1 cellular context compared by ENCODE assay signal in the genomic region with DNA sequence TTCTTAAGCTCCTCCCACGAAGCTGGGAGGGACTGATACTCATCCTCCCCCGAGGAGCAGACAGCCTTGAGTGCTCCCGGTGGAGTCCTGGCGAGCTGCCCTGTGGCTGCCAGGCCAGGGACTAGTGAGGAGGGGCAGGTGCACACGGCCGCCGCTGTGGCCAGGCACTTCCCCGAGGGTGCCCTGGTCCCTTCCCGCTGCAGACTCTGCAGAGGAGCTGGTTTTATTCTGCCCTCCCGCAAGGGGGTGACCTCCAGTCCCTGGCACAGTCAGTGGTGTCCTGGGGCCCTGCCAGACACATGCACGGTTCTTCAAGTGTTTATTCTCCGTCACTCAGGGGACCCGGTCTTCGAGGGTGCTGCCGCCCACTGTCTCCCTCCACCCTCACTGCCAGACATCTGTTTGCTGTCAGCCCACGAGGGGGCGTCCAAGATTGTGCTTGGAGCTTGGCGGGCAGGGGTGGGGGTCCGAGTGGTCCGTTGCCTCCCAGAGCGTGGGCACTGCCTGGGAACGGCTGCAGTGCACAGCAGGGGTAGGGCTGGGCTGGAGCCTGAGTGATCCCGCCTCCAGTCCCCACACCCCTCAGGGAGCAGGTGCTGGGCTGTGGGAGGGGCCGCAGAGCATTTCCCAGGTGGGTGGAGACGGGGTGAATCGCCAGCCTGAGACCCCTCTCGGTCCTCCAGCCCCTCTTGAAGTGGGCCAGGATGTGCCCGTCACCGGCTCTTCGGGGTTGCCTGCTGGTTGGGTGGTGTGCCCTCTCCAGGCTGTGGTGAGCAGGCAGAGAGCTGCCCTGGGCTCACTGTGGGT.
TF ChIP-seq lines count a peak whose summit lies in the region.

No MANE protein-coding gene starts in this region.

TF ChIP-seq in GM23338, 12 proteins besides CTCF, POLR2A, EP300 and RAD21:
- TF ChIP-seq, protein P1, sequence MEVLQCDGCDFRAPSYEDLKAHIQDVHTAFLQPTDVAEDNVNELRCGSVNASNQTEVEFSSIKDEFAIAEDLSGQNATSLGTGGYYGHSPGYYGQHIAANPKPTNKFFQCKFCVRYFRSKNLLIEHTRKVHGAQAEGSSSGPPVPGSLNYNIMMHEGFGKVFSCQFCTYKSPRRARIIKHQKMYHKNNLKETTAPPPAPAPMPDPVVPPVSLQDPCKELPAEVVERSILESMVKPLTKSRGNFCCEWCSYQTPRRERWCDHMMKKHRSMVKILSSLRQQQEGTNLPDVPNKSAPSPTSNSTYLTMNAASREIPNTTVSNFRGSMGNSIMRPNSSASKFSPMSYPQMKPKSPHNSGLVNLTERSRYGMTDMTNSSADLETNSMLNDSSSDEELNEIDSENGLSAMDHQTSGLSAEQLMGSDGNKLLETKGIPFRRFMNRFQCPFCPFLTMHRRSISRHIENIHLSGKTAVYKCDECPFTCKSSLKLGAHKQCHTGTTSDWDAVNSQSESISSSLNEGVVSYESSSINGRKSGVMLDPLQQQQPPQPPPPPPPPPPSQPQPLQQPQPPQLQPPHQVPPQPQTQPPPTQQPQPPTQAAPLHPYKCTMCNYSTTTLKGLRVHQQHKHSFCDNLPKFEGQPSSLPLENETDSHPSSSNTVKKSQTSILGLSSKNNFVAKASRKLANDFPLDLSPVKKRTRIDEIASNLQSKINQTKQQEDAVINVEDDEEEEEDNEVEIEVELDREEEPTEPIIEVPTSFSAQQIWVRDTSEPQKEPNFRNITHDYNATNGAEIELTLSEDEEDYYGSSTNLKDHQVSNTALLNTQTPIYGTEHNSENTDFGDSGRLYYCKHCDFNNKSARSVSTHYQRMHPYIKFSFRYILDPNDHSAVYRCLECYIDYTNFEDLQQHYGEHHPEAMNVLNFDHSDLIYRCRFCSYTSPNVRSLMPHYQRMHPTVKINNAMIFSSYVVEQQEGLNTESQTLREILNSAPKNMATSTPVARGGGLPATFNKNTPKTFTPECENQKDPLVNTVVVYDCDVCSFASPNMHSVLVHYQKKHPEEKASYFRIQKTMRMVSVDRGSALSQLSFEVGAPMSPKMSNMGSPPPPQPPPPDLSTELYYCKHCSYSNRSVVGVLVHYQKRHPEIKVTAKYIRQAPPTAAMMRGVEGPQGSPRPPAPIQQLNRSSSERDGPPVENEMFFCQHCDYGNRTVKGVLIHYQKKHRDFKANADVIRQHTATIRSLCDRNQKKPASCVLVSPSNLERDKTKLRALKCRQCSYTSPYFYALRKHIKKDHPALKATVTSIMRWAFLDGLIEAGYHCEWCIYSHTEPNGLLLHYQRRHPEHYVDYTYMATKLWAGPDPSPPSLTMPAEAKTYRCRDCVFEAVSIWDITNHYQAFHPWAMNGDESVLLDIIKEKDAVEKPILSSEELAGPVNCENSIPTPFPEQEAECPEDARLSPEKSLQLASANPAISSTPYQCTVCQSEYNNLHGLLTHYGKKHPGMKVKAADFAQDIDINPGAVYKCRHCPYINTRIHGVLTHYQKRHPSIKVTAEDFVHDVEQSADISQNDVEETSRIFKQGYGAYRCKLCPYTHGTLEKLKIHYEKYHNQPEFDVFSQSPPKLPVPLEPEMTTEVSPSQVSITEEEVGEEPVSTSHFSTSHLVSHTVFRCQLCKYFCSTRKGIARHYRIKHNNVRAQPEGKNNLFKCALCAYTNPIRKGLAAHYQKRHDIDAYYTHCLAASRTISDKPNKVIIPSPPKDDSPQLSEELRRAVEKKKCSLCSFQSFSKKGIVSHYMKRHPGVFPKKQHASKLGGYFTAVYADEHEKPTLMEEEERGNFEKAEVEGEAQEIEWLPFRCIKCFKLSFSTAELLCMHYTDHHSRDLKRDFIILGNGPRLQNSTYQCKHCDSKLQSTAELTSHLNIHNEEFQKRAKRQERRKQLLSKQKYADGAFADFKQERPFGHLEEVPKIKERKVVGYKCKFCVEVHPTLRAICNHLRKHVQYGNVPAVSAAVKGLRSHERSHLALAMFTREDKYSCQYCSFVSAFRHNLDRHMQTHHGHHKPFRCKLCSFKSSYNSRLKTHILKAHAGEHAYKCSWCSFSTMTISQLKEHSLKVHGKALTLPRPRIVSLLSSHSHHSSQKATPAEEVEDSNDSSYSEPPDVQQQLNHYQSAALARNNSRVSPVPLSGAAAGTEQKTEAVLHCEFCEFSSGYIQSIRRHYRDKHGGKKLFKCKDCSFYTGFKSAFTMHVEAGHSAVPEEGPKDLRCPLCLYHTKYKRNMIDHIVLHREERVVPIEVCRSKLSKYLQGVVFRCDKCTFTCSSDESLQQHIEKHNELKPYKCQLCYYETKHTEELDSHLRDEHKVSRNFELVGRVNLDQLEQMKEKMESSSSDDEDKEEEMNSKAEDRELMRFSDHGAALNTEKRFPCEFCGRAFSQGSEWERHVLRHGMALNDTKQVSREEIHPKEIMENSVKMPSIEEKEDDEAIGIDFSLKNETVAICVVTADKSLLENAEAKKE (CRISPR knock-in tag; IDR thresholded peaks at IDR 0.05) = no peak
- TF ChIP-seq EZH2 (IDR thresholded peaks at IDR 0.05; ENCODE audit: low read depth, unreplicated experiment) = no peak
- no peak for TF ChIP-seq EZH2phosphoT487 (IDR thresholded peaks at IDR 0.05; ENCODE audit: unreplicated experiment)
- TF ChIP-seq NANOG (IDR thresholded peaks at IDR 0.05; ENCODE audit: borderline replicate concordance) = no peak
- TF ChIP-seq, protein P2, sequence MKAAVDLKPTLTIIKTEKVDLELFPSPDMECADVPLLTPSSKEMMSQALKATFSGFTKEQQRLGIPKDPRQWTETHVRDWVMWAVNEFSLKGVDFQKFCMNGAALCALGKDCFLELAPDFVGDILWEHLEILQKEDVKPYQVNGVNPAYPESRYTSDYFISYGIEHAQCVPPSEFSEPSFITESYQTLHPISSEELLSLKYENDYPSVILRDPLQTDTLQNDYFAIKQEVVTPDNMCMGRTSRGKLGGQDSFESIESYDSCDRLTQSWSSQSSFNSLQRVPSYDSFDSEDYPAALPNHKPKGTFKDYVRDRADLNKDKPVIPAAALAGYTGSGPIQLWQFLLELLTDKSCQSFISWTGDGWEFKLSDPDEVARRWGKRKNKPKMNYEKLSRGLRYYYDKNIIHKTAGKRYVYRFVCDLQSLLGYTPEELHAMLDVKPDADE (IDR thresholded peaks at IDR 0.05) = no peak
- TF ChIP-seq JUNB (IDR thresholded peaks at IDR 0.05; ENCODE audit: unreplicated experiment) = no peak
- no peak for TF ChIP-seq STAT1 (IDR thresholded peaks at IDR 0.05; ENCODE audit: unreplicated experiment)
- no peak for TF ChIP-seq CREB1 (CRISPR knock-in tag; IDR thresholded peaks at IDR 0.05; ENCODE audit: low read depth)
- no peak for TF ChIP-seq POLR2AphosphoS5 (IDR thresholded peaks at IDR 0.05; ENCODE audit: low read depth)
- no peak for TF ChIP-seq ZNF331 (CRISPR knock-in tag; IDR thresholded peaks at IDR 0.05; ENCODE audit: low read depth)
